In the genomic region with DNA sequence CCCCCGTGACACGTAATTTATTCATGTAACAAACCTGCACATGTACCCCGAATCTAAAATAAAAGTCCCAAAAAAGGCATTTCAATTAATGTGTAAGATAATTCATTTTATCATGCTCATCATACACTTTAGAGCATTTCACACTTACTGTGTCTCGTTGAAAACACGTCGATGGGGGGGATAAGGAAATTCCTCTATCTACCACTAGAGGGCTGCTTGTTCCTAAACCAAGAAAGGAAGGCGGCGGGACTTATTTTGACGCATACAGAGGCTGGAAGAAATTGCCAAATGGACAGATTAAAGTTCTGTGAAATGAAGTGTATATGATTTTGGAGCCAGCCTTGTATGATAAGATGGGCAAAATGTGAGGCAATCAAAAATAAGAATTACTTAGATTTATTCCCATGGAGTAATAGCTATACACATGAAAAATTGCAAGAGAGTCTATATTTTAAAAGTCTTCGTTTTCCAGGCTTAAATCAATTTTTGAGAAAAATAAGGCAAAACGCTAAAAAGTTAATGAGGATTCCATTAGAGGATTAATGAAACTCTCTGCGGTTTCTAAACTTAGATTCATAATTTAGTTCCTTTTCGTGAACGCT, we compare ENCODE assay signal across 8 cellular contexts.
DNase-seq lines count a peak whose midpoint lies in the region; ATAC-seq, FAIRE-seq and TF ChIP-seq lines count a peak whose summit lies in the region.

No MANE protein-coding gene starts in this region.

- ATAC-seq in GM18909 (IDR thresholded peaks at IDR 0.05; ENCODE audit: poor library complexity, unreplicated experiment), result peak; percentile 57
- ATAC-seq in K562, result no peak
- no peak for ATAC-seq in HG02571 (IDR thresholded peaks at IDR 0.05; ENCODE audit: unreplicated experiment)

- 6% methylated on average over 14 of the region's 14 CpGs for WGBS in K562 (ENCODE audit: insufficient coverage, low coverage, missing lambda C conversion rate)

- H2AFZ ChIP-seq in K562 (ENCODE audit: low read depth, low read length) (no peak overlapping the region), keratinocyte (ENCODE audit: control insufficient read depth, low read length) (no peak overlapping the region)

- TF ChIP-seq CTCF in C4-2B (conservative IDR thresholded peaks at IDR 0.05), result peak; percentile 84
- TF ChIP-seq CTCF in K562 (IDR thresholded peaks at IDR 0.05 in 2 of 3, conservative IDR thresholded peaks at IDR 0.05 in 1 of 3; ENCODE audit: insufficient read depth in 2 of 3, low read depth in 1 of 3, low read length in 3 of 3), result peak; percentile 33 to 54 (median 45); a peak in 5 of 6 replicates
- peak; percentile 43 to 60 (median 51) for TF ChIP-seq CTCF in keratinocyte (optimal IDR thresholded peaks at IDR 0.05 in 1 of 3, IDR thresholded peaks at IDR 0.05 in 1 of 3, conservative IDR thresholded peaks at IDR 0.05 in 1 of 3; ENCODE audit: extremely low read depth in 1 of 3, insufficient read depth in 2 of 3, low read length in 3 of 3)

- no peak for TF ChIP-seq POLR2A in K562 (conservative IDR thresholded peaks at IDR 0.05)

- H3K4me2 ChIP-seq in K562 (ENCODE audit: insufficient read depth, low read length), result no peak overlapping the region
- no peak overlapping the region for H3K4me2 ChIP-seq in keratinocyte (ENCODE audit: control insufficient read depth, extremely low read depth, insufficient read depth, low read depth, low read length)

- POLR2A ChIA-PET in K562 (lab: Yijun Ruan, JAX), result no interaction called here

- in situ Hi-C loops in K562 (cut with MboI), result no loop called here

- H3K27ac ChIP-seq in C4-2B (no peak overlapping the region), K562 (ENCODE audit: extremely low read depth, low read depth, low read length) (no peak overlapping the region), keratinocyte (ENCODE audit: control insufficient read depth, insufficient read depth, low read length) (no peak overlapping the region)

- H3K4me3 ChIP-seq in K562 (no peak overlapping the region), keratinocyte (ENCODE audit: control insufficient read depth in 2 of 3, extremely low read depth in 1 of 3, insufficient read depth in 2 of 3, low read depth in 1 of 3, low read length in 3 of 3) (no peak overlapping the region)

- H3K27me3 ChIP-seq in K562 (ENCODE audit: control insufficient read depth in 2 of 2, insufficient read depth in 2 of 2, low read length in 2 of 2), result no peaks in the 10 kb centered on the region
- no peaks in the 10 kb centered on the region for H3K27me3 ChIP-seq in keratinocyte (ENCODE audit: control insufficient read depth, extremely low read depth, insufficient read depth, low read length)

- DNase-seq in MV-4-11 (lab: John Stamatoyannopoulos, UW) (peak; percentile 4), K562 (ENCODE audit: extremely low read depth in 1 of 4, low spot score in 3 of 4) (peak; percentile 13 to 36 (median 30)), keratinocyte (ENCODE audit: low read depth, low spot score) (peak; percentile 1)
- DNase-seq in stimulated activated CD8-positive, alpha-beta memory T cell treated with anti-CD3 and anti-CD28 coated beads, Interleukin-4, amount 100 ng/mL, for 48 hours, result no peak
- DNase-seq in central memory CD4-positive, alpha-beta T cell, result no peak

- H3K79me2 ChIP-seq in K562 (ENCODE audit: control insufficient read depth, insufficient read depth, low read length) (no peaks in the 10 kb centered on the region), keratinocyte (ENCODE audit: control insufficient read depth, insufficient read depth, low read length) (no peaks in the 10 kb centered on the region)

- no peaks in the 10 kb centered on the region for H3K36me3 ChIP-seq in K562 (ENCODE audit: control insufficient read depth, insufficient read depth, low read length)
- no peaks in the 10 kb centered on the region for H3K36me3 ChIP-seq in keratinocyte (ENCODE audit: control insufficient read depth in 2 of 2, extremely low read depth in 1 of 2, insufficient read depth in 2 of 2, low read length in 2 of 2)

- CTCF ChIA-PET in K562 (lab: Yijun Ruan, JAX; ENCODE audit: low intra/inter-chr PET ratio), result no interaction called here

- FAIRE-seq in K562 (lab: Jason Lieb, UNC) (no peak), keratinocyte (lab: Jason Lieb, UNC) (no peak)

- no peaks in the 10 kb centered on the region for H3K4me1 ChIP-seq in K562 (replicated peaks in 1 of 2; ENCODE audit: control insufficient read depth in 2 of 2, insufficient read depth in 2 of 2, low read length in 2 of 2)
- no peaks in the 10 kb centered on the region for H3K4me1 ChIP-seq in keratinocyte (ENCODE audit: control insufficient read depth, extremely low read depth, insufficient read depth, low read length)

- TF ChIP-seq EP300 in K562 (IDR thresholded peaks at IDR 0.05; ENCODE audit: low read length), result no peak

- dilution Hi-C loops in keratinocyte (cut with MboI; ENCODE audit: extremely low pct_ligation_motif_present, low sequenced_read_pairs), result no loop called here

- intact Hi-C loops in K562 (cut with micrococcal nuclease), result no loop called here

- no peaks in the 10 kb centered on the region for H3K9me1 ChIP-seq in K562 (ENCODE audit: control insufficient read depth, insufficient read depth, low read length)
- no peaks in the 10 kb centered on the region for H3K9me1 ChIP-seq in keratinocyte (ENCODE audit: control insufficient read depth, extremely low read depth, insufficient read depth, low read length)

- H3K9me3 ChIP-seq in K562 (replicated peaks; ENCODE audit: control insufficient read depth, insufficient read depth, low read depth, low read length) (no peaks in the 10 kb centered on the region), keratinocyte (ENCODE audit: control insufficient read depth, low read depth, low read length) (no peaks in the 10 kb centered on the region)

- BruUV-seq in K562 (replicated peaks; lab: Mats Ljungman, UMichigan), result no TSS peak

- H4K20me1 ChIP-seq in K562 (replicated peaks; ENCODE audit: control insufficient read depth, insufficient read depth, low read length), result no peaks in the 10 kb centered on the region
- H4K20me1 ChIP-seq in keratinocyte (ENCODE audit: control insufficient read depth, extremely low read depth, insufficient read depth, low read length), result no peaks in the 10 kb centered on the region

- peak; percentile 20 to 35; a peak in 2 of 4 replicates for TF ChIP-seq RAD21 in K562 (CRISPR knock-in tag; conservative IDR thresholded peaks at IDR 0.05 in 1 of 2, IDR thresholded peaks at IDR 0.05 in 1 of 2)

- no peak overlapping the region for H3K9ac ChIP-seq in K562 (ENCODE audit: insufficient read depth in 1 of 2, low read depth in 2 of 2, low read length in 2 of 2)
- H3K9ac ChIP-seq in keratinocyte (ENCODE audit: control insufficient read depth, extremely low read depth, insufficient read depth, low read length), result no peak overlapping the region

TF ChIP-seq in K562, 482 proteins besides CTCF, POLR2A, EP300 and RAD21:
- TF ChIP-seq, protein P1, sequence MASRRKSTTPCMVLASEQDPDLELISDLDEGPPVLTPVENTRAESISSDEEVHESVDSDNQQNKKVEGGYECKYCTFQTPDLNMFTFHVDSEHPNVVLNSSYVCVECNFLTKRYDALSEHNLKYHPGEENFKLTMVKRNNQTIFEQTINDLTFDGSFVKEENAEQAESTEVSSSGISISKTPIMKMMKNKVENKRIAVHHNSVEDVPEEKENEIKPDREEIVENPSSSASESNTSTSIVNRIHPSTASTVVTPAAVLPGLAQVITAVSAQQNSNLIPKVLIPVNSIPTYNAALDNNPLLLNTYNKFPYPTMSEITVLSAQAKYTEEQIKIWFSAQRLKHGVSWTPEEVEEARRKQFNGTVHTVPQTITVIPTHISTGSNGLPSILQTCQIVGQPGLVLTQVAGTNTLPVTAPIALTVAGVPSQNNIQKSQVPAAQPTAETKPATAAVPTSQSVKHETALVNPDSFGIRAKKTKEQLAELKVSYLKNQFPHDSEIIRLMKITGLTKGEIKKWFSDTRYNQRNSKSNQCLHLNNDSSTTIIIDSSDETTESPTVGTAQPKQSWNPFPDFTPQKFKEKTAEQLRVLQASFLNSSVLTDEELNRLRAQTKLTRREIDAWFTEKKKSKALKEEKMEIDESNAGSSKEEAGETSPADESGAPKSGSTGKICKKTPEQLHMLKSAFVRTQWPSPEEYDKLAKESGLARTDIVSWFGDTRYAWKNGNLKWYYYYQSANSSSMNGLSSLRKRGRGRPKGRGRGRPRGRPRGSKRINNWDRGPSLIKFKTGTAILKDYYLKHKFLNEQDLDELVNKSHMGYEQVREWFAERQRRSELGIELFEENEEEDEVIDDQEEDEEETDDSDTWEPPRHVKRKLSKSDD (conservative IDR thresholded peaks at IDR 0.05; ENCODE audit: low read length), result no peak
- TF ChIP-seq, protein P2, sequence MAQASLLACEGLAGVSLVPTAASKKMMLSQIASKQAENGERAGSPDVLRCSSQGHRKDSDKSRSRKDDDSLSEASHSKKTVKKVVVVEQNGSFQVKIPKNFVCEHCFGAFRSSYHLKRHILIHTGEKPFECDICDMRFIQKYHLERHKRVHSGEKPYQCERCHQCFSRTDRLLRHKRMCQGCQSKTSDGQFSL (CRISPR knock-in tag; IDR thresholded peaks at IDR 0.05), result peak; percentile 83
- TF ChIP-seq, protein P2 (tag; IDR thresholded peaks at IDR 0.05), result 0 out of 4 replicates have a peak, but pooled peaks of 1 of the 2 experiments have one; percentile 19
- TF ChIP-seq PHF21A (IDR thresholded peaks at IDR 0.05; ENCODE audit: borderline replicate concordance, low read depth) (no peak), SMC3 (conservative IDR thresholded peaks at IDR 0.05; ENCODE audit: insufficient read depth, low read depth, low read length) (0 out of 2 replicates have a peak, but pooled peaks have one; percentile 13)
TF ChIP-seq in K562: peak in this region for 2.

Comparison
In these comparisons a context has a peak if more than half of its experiments do, and no peak if none do; other contexts are left out.
1. DNase-seq: peak in MV-4-11 (single experiment), K562 (4 of 4) and keratinocyte (single experiment); none in stimulated activated CD8-positive, alpha-beta memory T cell treated with anti-CD3 and anti-CD28 coated beads, Interleukin-4, amount 100 ng/mL, for 48 hours (single experiment) and central memory CD4-positive, alpha-beta T cell (single experiment).
2. Peak in every context shown above with its lines, with median percentiles within 50 percentile points of each other: CTCF ChIP-seq.